In the genomic region with DNA sequence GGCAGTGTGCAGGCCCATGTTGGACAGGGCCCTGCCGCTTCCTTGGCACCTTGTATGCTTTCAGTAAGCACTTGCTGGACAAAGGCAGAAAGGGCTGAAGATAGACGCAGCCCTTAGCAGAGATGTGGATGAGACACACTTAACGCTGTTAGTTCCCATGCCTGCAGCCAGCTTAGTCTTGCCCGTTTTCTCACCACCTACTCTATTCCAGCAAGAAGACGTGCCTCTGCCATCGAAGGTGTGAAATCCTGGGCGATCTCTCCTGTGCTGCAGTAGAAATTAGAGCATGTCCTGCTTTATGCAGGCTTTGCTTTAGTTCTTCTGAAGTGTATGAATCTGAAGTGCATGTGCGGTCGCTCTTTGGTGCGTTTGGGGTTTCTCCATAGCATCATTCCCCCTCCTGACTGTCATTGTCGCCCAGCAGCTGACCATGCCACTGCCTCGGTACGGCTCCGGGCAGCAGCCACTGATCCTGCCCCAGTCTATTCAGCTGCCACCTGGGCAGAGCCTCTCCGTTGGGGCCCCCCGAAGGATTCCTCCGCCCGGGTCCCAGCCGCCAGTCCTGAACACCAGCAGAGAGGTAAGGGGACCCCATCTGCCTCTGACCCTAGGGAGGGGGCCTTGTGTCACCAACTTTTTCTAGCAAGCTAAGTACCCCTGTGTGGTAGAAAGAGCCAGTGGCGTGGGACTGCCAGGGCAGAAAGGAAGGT, we compare ENCODE assay signal across 20 cellular contexts. TPM values are rescaled to one million over a fixed set of nuclear protein-coding genes. Genes with fewer than 3 reads are reported as not detected.
"Had no signal": no experiment of that assay in that cellular context is flagged by ENCODE, and none has a peak within 500 bp of the region (broad histone marks: within the 10 kb centered on the region; RNA-seq: fewer than 3 reads in every experiment).

No MANE protein-coding gene starts in this region.

- H3K4me3 ChIP-seq: prostate gland, smooth muscle cell, thoracic aorta had no signal

- H3K27me3 Mint-ChIP-seq: activated CD4-positive, alpha-beta memory T cell treated with anti-CD3 and anti-CD28 coated beads for 36 hours; activated CD4-positive, alpha-beta T cell treated with anti-CD3 and anti-CD28 coated beads for 36 hours; activated CD8-positive, alpha-beta memory T cell treated with anti-CD3 and anti-CD28 coated beads, Interleukin-2, amount 10 ng/mL, durations not matched to agents 7 days and 5 days; memory B cell; stimulated activated naive CD8-positive, alpha-beta T cell treated with anti-CD3 and anti-CD28 coated beads, Interleukin-15, amount 100 ng/mL, for 72 hours had no signal

- H3K27ac Mint-ChIP-seq: activated CD4-positive, alpha-beta T cell treated with anti-CD3 and anti-CD28 coated beads for 36 hours; memory B cell had no signal

- H3K27ac ChIP-seq: foreskin keratinocyte, prostate gland, thoracic aorta had no signal

- H3K4me1 ChIP-seq: foreskin keratinocyte, prostate gland had no signal

- H3K9me3 Mint-ChIP-seq: activated CD4-positive, alpha-beta memory T cell treated with anti-CD3 and anti-CD28 coated beads for 36 hours; activated T-cell treated with anti-CD3 and anti-CD28 coated beads, Interleukin-2, amount 50 U/mL, for 4 hours; memory B cell; nephron; stimulated activated naive CD8-positive, alpha-beta T cell treated with anti-CD3 and anti-CD28 coated beads, Interleukin-15, amount 100 ng/mL, for 72 hours had no signal

- DNase-seq: activated CD4-positive, alpha-beta memory T cell treated with anti-CD3 and anti-CD28 coated beads for 36 hours; activated CD4-positive, alpha-beta T cell treated with anti-CD3 and anti-CD28 coated beads for 36 hours; activated CD8-positive, alpha-beta memory T cell treated with anti-CD3 and anti-CD28 coated beads, Interleukin-2, amount 10 ng/mL, durations not matched to agents 7 days and 5 days; activated effector memory CD4-positive, alpha-beta T cell treated with Interleukin-2 at 50 U/mL for 16 hours; activated T-cell treated with anti-CD3 and anti-CD28 coated beads, Interleukin-2, amount 50 U/mL, for 4 hours; foreskin keratinocyte; kidney glomerular epithelial cell; left ventricle myocardium superior; stimulated activated naive CD8-positive, alpha-beta T cell treated with anti-CD3 and anti-CD28 coated beads, Interleukin-15, amount 100 ng/mL, for 72 hours; T-helper 2 cell had no signal

- H3K27me3 ChIP-seq: foreskin keratinocyte had no signal

- ATAC-seq: activated CD4-positive, alpha-beta T cell treated with anti-CD3 and anti-CD28 coated beads for 36 hours; activated CD8-positive, alpha-beta memory T cell treated with anti-CD3 and anti-CD28 coated beads, Interleukin-2, amount 10 ng/mL, durations not matched to agents 7 days and 5 days; activated T-cell treated with anti-CD3 and anti-CD28 coated beads, Interleukin-2, amount 50 U/mL, for 4 hours; foreskin keratinocyte; left ventricle myocardium superior; right cardiac atrium; stimulated activated naive CD8-positive, alpha-beta T cell treated with anti-CD3 and anti-CD28 coated beads, Interleukin-15, amount 100 ng/mL, for 72 hours had no signal

- H3K4me3 Mint-ChIP-seq: activated CD4-positive, alpha-beta memory T cell treated with anti-CD3 and anti-CD28 coated beads for 36 hours; activated CD4-positive, alpha-beta T cell treated with anti-CD3 and anti-CD28 coated beads for 36 hours; activated CD8-positive, alpha-beta memory T cell treated with anti-CD3 and anti-CD28 coated beads, Interleukin-2, amount 10 ng/mL, durations not matched to agents 7 days and 5 days; activated T-cell treated with anti-CD3 and anti-CD28 coated beads, Interleukin-2, amount 50 U/mL, for 4 hours; memory B cell; nephron; stimulated activated naive CD8-positive, alpha-beta T cell treated with anti-CD3 and anti-CD28 coated beads, Interleukin-15, amount 100 ng/mL, for 72 hours had no signal

- H3K9me3 ChIP-seq: prostate gland, thoracic aorta had no signal

- H3K4me1 Mint-ChIP-seq: activated CD4-positive, alpha-beta T cell treated with anti-CD3 and anti-CD28 coated beads for 36 hours; activated CD8-positive, alpha-beta memory T cell treated with anti-CD3 and anti-CD28 coated beads, Interleukin-2, amount 10 ng/mL, durations not matched to agents 7 days and 5 days; nephron had no signal

RNA-seq across cellular contexts. Expression of gene PRRT1B, which starts 54.2 kb away (rescaled TPM):
- total RNA-seq: activated CD4-positive, alpha-beta memory T cell treated with anti-CD3 and anti-CD28 coated beads for 36 hours; activated CD4-positive, alpha-beta T cell treated with anti-CD3 and anti-CD28 coated beads for 36 hours; activated CD8-positive, alpha-beta memory T cell treated with anti-CD3 and anti-CD28 coated beads, Interleukin-2, amount 10 ng/mL, durations not matched to agents 7 days and 5 days; activated T-cell treated with anti-CD3 and anti-CD28 coated beads, Interleukin-2, amount 50 U/mL, for 4 hours; astrocyte; endothelial cell of umbilical vein; foreskin keratinocyte; left ventricle myocardium superior; osteoblast; right cardiac atrium; smooth muscle cell; thoracic aorta; ureter had no signal
- polyA plus RNA-seq: endothelial cell of umbilical vein, foreskin keratinocyte, right cardiac atrium, smooth muscle cell had no signal
